ENCODE assay signal across 13 cellular contexts in genomic region chr17:45108595-45109521, GRCh38. TPM values are rescaled to one million over a fixed set of nuclear protein-coding genes. Genes with fewer than 3 reads are reported as not detected.
DNase-seq lines count a peak whose midpoint lies in the region; ATAC-seq, FAIRE-seq and TF ChIP-seq lines count a peak whose summit lies in the region.
"Had no signal": no experiment of that assay in that cellular context is flagged by ENCODE, and none has a peak within 500 bp of the region (broad histone marks: within the 10 kb centered on the region; RNA-seq: fewer than 3 reads in every experiment).

No MANE protein-coding gene starts in this region.

- H3K9ac ChIP-seq in astrocyte (ENCODE audit: low read length) (no peak overlapping the region), skeletal muscle tissue (ENCODE audit: low read depth in 1 of 3, low read length in 3 of 3) (peak overlapping the region; percentile 27 to 72 (median 43))

- no peak overlapping the region for H3K4me3 Mint-ChIP-seq in HFFc6
- peak overlapping the region; percentile 34 for H3K4me3 Mint-ChIP-seq in astrocyte (ENCODE audit: unreplicated experiment)
- no peak overlapping the region for H3K4me3 Mint-ChIP-seq in glutamatergic neuron (ENCODE audit: unreplicated experiment)

- no peaks in the 10 kb centered on the region for H3K4me1 ChIP-seq in astrocyte (ENCODE audit: insufficient read depth, low read length)
- H3K4me1 ChIP-seq in skeletal muscle tissue (ENCODE audit: control insufficient read depth in 3 of 3, insufficient read depth in 3 of 3, low read length in 3 of 3) = peaks cover 91 to 95% (median 95%) of the 10 kb centered on the region in 3 donors

- H3K9me3 Mint-ChIP-seq in HFFc6 (no peaks in the 10 kb centered on the region), astrocyte (ENCODE audit: unreplicated experiment) (no peaks in the 10 kb centered on the region), glutamatergic neuron (ENCODE audit: unreplicated experiment) (no peaks in the 10 kb centered on the region)

- H3K27me3 ChIP-seq in astrocyte (ENCODE audit: insufficient read depth, low read length) (no peaks in the 10 kb centered on the region), skeletal muscle tissue (ENCODE audit: control insufficient read depth in 3 of 3, insufficient read depth in 3 of 3, low read length in 3 of 3) (no peaks in the 10 kb centered on the region)
- H3K27me3 ChIP-seq: adrenal gland had no signal

- H3K36me3 ChIP-seq in astrocyte (ENCODE audit: insufficient read depth, low read length) (peaks cover 27% of the 10 kb centered on the region), skeletal muscle tissue (ENCODE audit: control insufficient read depth in 3 of 3, insufficient read depth in 3 of 3, low read length in 3 of 3) (peaks cover 33 to 52% (median 51%) of the 10 kb centered on the region in 3 donors)

- no peaks in the 10 kb centered on the region for H3K9me3 ChIP-seq in astrocyte (ENCODE audit: insufficient read depth, low read depth, low read length)
- H3K9me3 ChIP-seq in skeletal muscle tissue (ENCODE audit: control insufficient read depth in 3 of 3, low read length in 3 of 3) = no peaks in the 10 kb centered on the region
- H3K9me3 ChIP-seq: adrenal gland had no signal

- no peak for FAIRE-seq in astrocyte (lab: Jason Lieb, UNC)
- FAIRE-seq: D721Med, islet of Langerhans had no signal

- H3K4me1 Mint-ChIP-seq in HFFc6 (ENCODE audit: low read depth) = no peaks in the 10 kb centered on the region
- peaks cover 2% of the 10 kb centered on the region for H3K4me1 Mint-ChIP-seq in astrocyte (ENCODE audit: low read depth, unreplicated experiment)
- no peaks in the 10 kb centered on the region for H3K4me1 Mint-ChIP-seq in glutamatergic neuron (ENCODE audit: low read depth, unreplicated experiment)

- DNase-seq in HFFc6 = no peak
- no peak for DNase-seq in astrocyte (ENCODE audit: low read depth)
- no peak for DNase-seq in glutamatergic neuron
- DNase-seq in T-helper 9 cell = no peak
- no peak for DNase-seq in NCI-H187 (lab: John Stamatoyannopoulos, UW)
- no peak for DNase-seq in dedifferentiated amniotic fluid mesenchymal stem cell (ENCODE audit: extremely low spot score)
- DNase-seq: NCI-H2171 treated with DMSO at 0.1 percent for 48 hours, occipital lobe had no signal

- TF ChIP-seq CTCF in HFFc6 (IDR thresholded peaks at IDR 0.05) = peak; percentile 33; the same call in 1 of the 2 replicates
- no peak for TF ChIP-seq CTCF in astrocyte (IDR thresholded peaks at IDR 0.05; ENCODE audit: insufficient read depth, low read depth, low read length)
- TF ChIP-seq CTCF in glutamatergic neuron (IDR thresholded peaks at IDR 0.05; ENCODE audit: partially characterized antibody, unreplicated experiment) = no peak

- H3K27me3 Mint-ChIP-seq in HFFc6 (ENCODE audit: insufficient read depth) (peaks cover 8% of the 10 kb centered on the region), astrocyte (ENCODE audit: low read depth, unreplicated experiment) (no peaks in the 10 kb centered on the region), glutamatergic neuron (ENCODE audit: unreplicated experiment) (peaks cover 3% of the 10 kb centered on the region)

- no peak for ATAC-seq in GM21717 (IDR thresholded peaks at IDR 0.05; ENCODE audit: unreplicated experiment)

- no peaks in the 10 kb centered on the region for H3K79me2 ChIP-seq in astrocyte (ENCODE audit: insufficient read depth, low read length)

- H3K36me3 Mint-ChIP-seq in HFFc6 (ENCODE audit: low read depth) (peaks cover 13% of the 10 kb centered on the region), astrocyte (ENCODE audit: low read depth, unreplicated experiment) (peaks cover 16% of the 10 kb centered on the region), glutamatergic neuron (ENCODE audit: unreplicated experiment) (no peaks in the 10 kb centered on the region)

- no peak overlapping the region for H2AFZ ChIP-seq in astrocyte (ENCODE audit: low read depth, low read length)

- peak overlapping the region; percentile 46 for H3K27ac Mint-ChIP-seq in HFFc6
- peak overlapping the region; percentile 26 for H3K27ac Mint-ChIP-seq in astrocyte (ENCODE audit: unreplicated experiment)
- H3K27ac Mint-ChIP-seq in glutamatergic neuron (ENCODE audit: unreplicated experiment) = peak overlapping the region; percentile 28

- no peak overlapping the region for H3K4me3 ChIP-seq in astrocyte (ENCODE audit: insufficient read depth, low read depth, low read length)
- H3K4me3 ChIP-seq in skeletal muscle tissue (ENCODE audit: low read length in 3 of 3) = no peak overlapping the region
- H3K4me3 ChIP-seq: adrenal gland had no signal

- H3K27ac ChIP-seq in astrocyte (ENCODE audit: low read depth, low read length) (no peak overlapping the region), skeletal muscle tissue (ENCODE audit: low read depth, low read length) (peak overlapping the region; percentile 98)

- H3K4me2 ChIP-seq in astrocyte (ENCODE audit: low read length) = no peak overlapping the region

- peaks cover 34% of the 10 kb centered on the region for H4K20me1 ChIP-seq in astrocyte (ENCODE audit: insufficient read depth, low read length)

RNA-seq across cellular contexts. Expression of gene PLCD3, which starts 23.5 kb away (rescaled TPM):
- total RNA-seq in HFFc6 (2021; fragmentation: NEBNext Ultra II Directional; extraction: Animal tissue kit (Norgen Biotek cat#: 25700)) = 100 to 1,000 TPM in 1 of 6 experiments, 10 to 100 TPM in 5; 77.2 to 112 (median 83.8) TPM
- 76.5 and 92.0 TPM in 2 replicates for total RNA-seq in astrocyte
- 6.2 TPM for total RNA-seq in glutamatergic neuron (ENCODE audit: unreplicated experiment)
- 12.0 TPM for total RNA-seq in skeletal muscle tissue

RNA-seq across cellular contexts. Expression of gene ACBD4, which starts 26.6 kb away (rescaled TPM):
- total RNA-seq in HFFc6 (2021; fragmentation: NEBNext Ultra II Directional; extraction: Animal tissue kit (Norgen Biotek cat#: 25700)) = 1 to 10 TPM; 5.0 to 8.0 (median 6.5) TPM
- total RNA-seq in astrocyte = 3.9 and 4.7 TPM in 2 replicates
- total RNA-seq in glutamatergic neuron (ENCODE audit: unreplicated experiment) = 3.7 TPM
- 3.1 TPM for total RNA-seq in skeletal muscle tissue

RNA-seq across cellular contexts. Expression of gene HEXIM1, which starts 39.4 kb away (rescaled TPM):
- total RNA-seq in HFFc6 (2021; fragmentation: NEBNext Ultra II Directional; extraction: Animal tissue kit (Norgen Biotek cat#: 25700)) = 10 to 100 TPM; 31.8 to 42.0 (median 34.5) TPM
- total RNA-seq in astrocyte = 44.5 and 46.6 TPM in 2 replicates
- 13.0 TPM for total RNA-seq in glutamatergic neuron (ENCODE audit: unreplicated experiment)
- 14.6 TPM for total RNA-seq in skeletal muscle tissue

RNA-seq across cellular contexts. Expression of gene NMT1, which starts 47.7 kb away (rescaled TPM):
- total RNA-seq in HFFc6 (2021; fragmentation: NEBNext Ultra II Directional; extraction: Animal tissue kit (Norgen Biotek cat#: 25700)) = 100 to 1,000 TPM; 135 to 152 (median 142) TPM
- total RNA-seq in astrocyte (114 and 130 TPM in 2 replicates), glutamatergic neuron (ENCODE audit: unreplicated experiment) (96.5 TPM), skeletal muscle tissue (35.5 TPM)

RNA-seq across cellular contexts. Expression of gene HEXIM2, which starts 52.8 kb away (rescaled TPM):
- 1 to 10 TPM; 4.8 to 9.5 (median 6.2) TPM for total RNA-seq in HFFc6 (2021; fragmentation: NEBNext Ultra II Directional; extraction: Animal tissue kit (Norgen Biotek cat#: 25700))
- 8.4 and 9.0 TPM in 2 replicates for total RNA-seq in astrocyte
- total RNA-seq in glutamatergic neuron (ENCODE audit: unreplicated experiment) = 8.4 TPM
- total RNA-seq in skeletal muscle tissue = 10.4 TPM
